1 cellular context compared by ENCODE assay signal in the genomic region with DNA sequence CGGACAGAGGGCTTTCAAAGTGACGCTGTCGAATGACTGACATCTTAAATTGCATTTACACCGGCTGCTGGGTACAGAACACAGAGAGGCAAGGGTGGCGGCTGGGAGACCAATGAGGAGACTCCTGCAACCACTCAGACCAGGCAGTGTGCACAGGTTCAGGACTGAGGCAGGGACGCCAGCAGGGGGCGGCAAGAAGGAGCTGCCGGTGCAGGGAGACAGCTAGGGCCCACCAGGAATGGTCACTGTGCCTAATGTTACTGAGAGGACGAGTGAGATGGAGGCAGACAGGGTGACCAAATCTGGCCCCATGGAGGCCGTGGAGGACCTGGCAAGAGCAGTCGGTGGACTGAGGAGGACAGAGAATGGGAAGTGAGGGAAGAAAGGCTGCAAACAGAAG.
TF ChIP-seq lines count a peak whose summit lies in the region.

No MANE protein-coding gene starts in this region.

TF ChIP-seq in H1, 55 proteins besides CTCF, POLR2A, EP300 and RAD21 (continued from another document):
- TF ChIP-seq SIN3A (conservative IDR thresholded peaks at IDR 0.05 in 1 of 2, IDR thresholded peaks at IDR 0.05 in 1 of 2; ENCODE audit: low read depth in 1 of 2, low read length in 2 of 2) (no peak), ZNF274 (IDR thresholded peaks at IDR 0.05; ENCODE audit: borderline replicate concordance, extremely low read depth, low read length) (no peak), SIRT6 (IDR thresholded peaks at IDR 0.05; ENCODE audit: low read length) (no peak), CHD1 (IDR thresholded peaks at IDR 0.05; ENCODE audit: low read depth, low read length) (no peak), SRF (IDR thresholded peaks at IDR 0.05; ENCODE audit: low read depth, low read length) (no peak), TAF1 (IDR thresholded peaks at IDR 0.05; ENCODE audit: low read depth, low read length) (no peak), FOSL1 (IDR thresholded peaks at IDR 0.05; ENCODE audit: insufficient read depth, low read depth, low read length) (no peak), JUN (IDR thresholded peaks at IDR 0.05; ENCODE audit: low read depth, low read length) (no peak), ASH2L (IDR thresholded peaks at IDR 0.05; ENCODE audit: low read length) (no peak), SAP30 (IDR thresholded peaks at IDR 0.05; ENCODE audit: insufficient read depth, insufficient replicate concordance, low read length) (no peak), CHD2 (IDR thresholded peaks at IDR 0.05; ENCODE audit: low read length) (no peak), SIX5 (IDR thresholded peaks at IDR 0.05; ENCODE audit: low read depth, low read length) (no peak), CBX5 (IDR thresholded peaks at IDR 0.05; ENCODE audit: low read depth, low read length) (no peak), SP1 (IDR thresholded peaks at IDR 0.05; ENCODE audit: low read depth, low read length) (no peak), RXRA (IDR thresholded peaks at IDR 0.05; ENCODE audit: insufficient read depth, low read depth, low read length) (no peak), TBP (IDR thresholded peaks at IDR 0.05; ENCODE audit: low read depth, low read length) (no peak)
TF ChIP-seq in H1: peak in this region for 0.
